In genomic region chr17:44218344-44219125, GRCh38 we compare ENCODE assay signal across 8 cellular contexts. TPM values are rescaled to one million over a fixed set of nuclear protein-coding genes. Genes with fewer than 3 reads are reported as not detected.
A peak's percentile ranks its signal among the peaks of the same experiment; 100 is the strongest.
DNase-seq lines count a peak whose midpoint lies in the region; FAIRE-seq and TF ChIP-seq lines count a peak whose summit lies in the region.

No MANE protein-coding gene starts in this region.

- peaks cover 12% of the 10 kb centered on the region for H3K79me1 ChIP-seq in neuronal stem cell (ENCODE audit: low read depth, low read length)

- no CpG with 5 or more reads among the region's 90 CpGs for WGBS in neuronal stem cell (ENCODE audit: extremely low coverage in 2 of 2, insufficient read length in 2 of 2, insufficient replicate concordance in 1 of 2), 2 donors

- no peaks in the 10 kb centered on the region for H4K20me1 ChIP-seq in MM.1S (ENCODE audit: insufficient read depth, low read length)

- no peak overlapping the region for H2BK15ac ChIP-seq in neuronal stem cell (ENCODE audit: low read length)

- H3K79me2 ChIP-seq in MM.1S (ENCODE audit: low read length): peaks cover 56% of the 10 kb centered on the region

- H3K9me3 ChIP-seq in MM.1S (replicated peaks; ENCODE audit: insufficient read depth, low read length) (no peaks in the 10 kb centered on the region), neuronal stem cell (replicated peaks in 1 of 2; ENCODE audit: control insufficient read depth in 2 of 2, insufficient read depth in 1 of 2, low read depth in 1 of 2, low read length in 2 of 2) (no peaks in the 10 kb centered on the region)

- H3K36me3 ChIP-seq in MM.1S (replicated peaks; ENCODE audit: insufficient read depth, low read length): peaks cover 14% of the 10 kb centered on the region
- peaks cover 29 to 43% of the 10 kb centered on the region in 2 donors for H3K36me3 ChIP-seq in neuronal stem cell (replicated peaks in 1 of 2; ENCODE audit: control insufficient read depth in 2 of 2, insufficient read depth in 2 of 2, low read length in 2 of 2)

- H2BK120ac ChIP-seq in neuronal stem cell (ENCODE audit: low read depth, low read length): no peak overlapping the region

- H3K4me1 ChIP-seq in MM.1S (ENCODE audit: low read length): peaks cover 18% of the 10 kb centered on the region
- peaks cover 10 to 13% of the 10 kb centered on the region in 2 donors for H3K4me1 ChIP-seq in neuronal stem cell (ENCODE audit: control insufficient read depth in 2 of 2, insufficient read depth in 1 of 2, low read depth in 1 of 2, low read length in 2 of 2)

- H3K4me2 ChIP-seq in MM.1S (ENCODE audit: low read depth, low read length): peak overlapping the region; percentile 95
- peak overlapping the region; percentile 84 for H3K4me2 ChIP-seq in neuronal stem cell (ENCODE audit: insufficient read depth, low read length, poor library complexity, severe bottlenecking)

- H3K4me3 ChIP-seq in MM.1S (ENCODE audit: low read length): peak overlapping the region; percentile 71
- peak overlapping the region; percentile 94 to 97 for H3K4me3 ChIP-seq in neuronal stem cell (ENCODE audit: low read length in 2 of 2)

- no peak for FAIRE-seq in frontal cortex (lab: Jason Lieb, UNC)

- H4K91ac ChIP-seq in neuronal stem cell (ENCODE audit: low read depth, low read length, poor library complexity): no peak overlapping the region

- H3K23ac ChIP-seq in neuronal stem cell (ENCODE audit: low read depth, low read length, poor library complexity): peak overlapping the region; percentile 50

- H3K27me3 ChIP-seq in MM.1S (replicated peaks; ENCODE audit: insufficient read depth, low read length) (no peaks in the 10 kb centered on the region), neuronal stem cell (ENCODE audit: control insufficient read depth in 3 of 3, insufficient read depth in 3 of 3, low read depth in 1 of 3, low read length in 3 of 3) (no peaks in the 10 kb centered on the region)

- H4K8ac ChIP-seq in neuronal stem cell (ENCODE audit: low read depth, low read length): no peak overlapping the region

- peak overlapping the region; percentile 98 for H2BK5ac ChIP-seq in neuronal stem cell (ENCODE audit: low read length)

- DNase-seq in DMS53 treated with DMSO at 0.1 percent for 48 hours (lab: John Stamatoyannopoulos, UW; ENCODE audit: unreplicated experiment) (peak; percentile 79), GOT3 (lab: John Stamatoyannopoulos, UW) (peak; percentile 60), MM.1S (peak; percentile 91), SHP77 treated with DMSO at 0.1 percent for 48 hours (lab: John Stamatoyannopoulos, UW) (peak; percentile 77), frontal cortex (ENCODE audit: low spot score in 2 of 2) (peak; percentile 94 to 96), neuronal stem cell (ENCODE audit: low spot score) (peak; percentile 89), superior temporal gyrus (ENCODE audit: extremely low spot score) (peak; percentile 90)
- peak; percentile 60 to 84 (median 74) for DNase-seq in activated naive CD4-positive, alpha-beta T cell (lab: John Stamatoyannopoulos, UW)

- H2AFZ ChIP-seq in MM.1S (ENCODE audit: low read length) (no peak overlapping the region), neuronal stem cell (ENCODE audit: low read length) (peak overlapping the region; percentile 84)

- peak overlapping the region; percentile 89 for H3K9ac ChIP-seq in MM.1S (ENCODE audit: low read length)
- peak overlapping the region; percentile 65 for H3K9ac ChIP-seq in neuronal stem cell (ENCODE audit: low read depth, low read length, poor library complexity)

- no peak overlapping the region for H3K4ac ChIP-seq in neuronal stem cell (ENCODE audit: low read length)

- H2BK12ac ChIP-seq in neuronal stem cell (ENCODE audit: low read length): no peak overlapping the region

- peak overlapping the region; percentile 61; the same call in 1 of the 2 replicates for H3K27ac ChIP-seq in MM.1S (ENCODE audit: low read length)
- H3K27ac ChIP-seq in neuronal stem cell (replicated peaks; ENCODE audit: low read length): peak overlapping the region; percentile 91

- peak overlapping the region; percentile 87 for H3K18ac ChIP-seq in neuronal stem cell (ENCODE audit: low read length)

- H3K14ac ChIP-seq in neuronal stem cell (ENCODE audit: low read length): no peak overlapping the region

- peaks cover 32% of the 10 kb centered on the region; the same call in 1 of the 2 replicates for H3F3A ChIP-seq in MM.1S (ENCODE audit: insufficient read depth, low read length)

- H2AK5ac ChIP-seq in neuronal stem cell (ENCODE audit: low read depth, low read length): peak overlapping the region; percentile 14

- TF ChIP-seq CTCF in MM.1S (IDR thresholded peaks at IDR 0.05; ENCODE audit: low read length): peak; percentile 58

- no peaks in the 10 kb centered on the region for H3K9me2 ChIP-seq in MM.1S (replicated peaks; ENCODE audit: insufficient read depth, low read length)

RNA-seq across cellular contexts. Expression of gene UBTF, which starts 0.9 kb away (rescaled TPM):
- total RNA-seq in frontal cortex: 69.3 TPM
- polyA plus RNA-seq in neuronal stem cell (2013, experiment 1 of 2): 26.7 TPM
- 27.4 TPM for polyA plus RNA-seq in neuronal stem cell (2013, experiment 2 of 2)

RNA-seq across cellular contexts. Expression of gene ATXN7L3, which starts 18.9 kb away (rescaled TPM):
- total RNA-seq in frontal cortex: 64.4 TPM
- polyA plus RNA-seq in neuronal stem cell (2013, experiment 1 of 2): 45.0 TPM
- 44.5 TPM for polyA plus RNA-seq in neuronal stem cell (2013, experiment 2 of 2)

RNA-seq across cellular contexts. Expression of gene TMUB2, which starts 31.8 kb away (rescaled TPM):
- 22.0 TPM for total RNA-seq in frontal cortex
- polyA plus RNA-seq in neuronal stem cell (2013, experiment 1 of 2): 22.0 TPM
- 22.0 TPM for polyA plus RNA-seq in neuronal stem cell (2013, experiment 2 of 2)

RNA-seq across cellular contexts. Expression of gene ASB16, which starts 48.0 kb away (rescaled TPM):
- not detected for total RNA-seq in frontal cortex
- 0.13 TPM for polyA plus RNA-seq in neuronal stem cell (2013, experiment 1 of 2)
- 0.07 TPM for polyA plus RNA-seq in neuronal stem cell (2013, experiment 2 of 2)

RNA-seq across cellular contexts. Expression of gene SLC4A1, which starts 49.4 kb away (rescaled TPM):
- total RNA-seq in frontal cortex: 4.9 TPM
- polyA plus RNA-seq in neuronal stem cell (2013, experiment 1 of 2): 0.03 TPM
- polyA plus RNA-seq in neuronal stem cell (2013, experiment 2 of 2): not detected

Comparison
In these comparisons a context has a peak if more than half of its experiments do, and no peak if none do; other contexts are left out.
1. Peak in every context shown above with its lines: DNase-seq, H3K4me3 ChIP-seq and H3K27ac ChIP-seq.